In genomic region chr17:79152636-79153035, GRCh38 we compare ENCODE assay signal across 26 cellular contexts.
"Had no signal": no experiment of that assay in that cellular context is flagged by ENCODE, and none has a peak within 500 bp of the region (broad histone marks: within the 10 kb centered on the region; RNA-seq: fewer than 3 reads in every experiment).

No MANE protein-coding gene starts in this region.

- H3K4me3 ChIP-seq: coronary artery, dorsolateral prefrontal cortex, gastroesophageal sphincter, hepatocyte, ovary, skin epidermis, thoracic aorta, uterus had no signal

- ATAC-seq: activated CD4-positive, CD25-positive, alpha-beta regulatory T cell treated with anti-CD3 and anti-CD28 coated beads, Interleukin-2, amount 50 U/mL, for 24 hours; gastroesophageal sphincter; left cardiac atrium; left ventricle myocardium superior; sciatic nerve had no signal

- H3K4me1 ChIP-seq: gastroesophageal sphincter, uterus had no signal

- H3K4me2 ChIP-seq: hepatocyte had no signal

- H3K79me2 ChIP-seq: hepatocyte had no signal

- FAIRE-seq: astrocyte, keratinocyte had no signal

- DNase-seq: activated CD4-positive, alpha-beta memory T cell treated with anti-CD3 and anti-CD28 coated beads for 36 hours; activated CD4-positive, alpha-beta T cell treated with anti-CD3 and anti-CD28 coated beads, Interleukin-2, amount 10 ng/mL, durations not matched to agents 24 days and 14 days; activated CD8-positive, alpha-beta memory T cell treated with anti-CD3 and anti-CD28 coated beads, Interleukin-2, amount 50 U/mL, for 4 hours; activated effector memory CD4-positive, alpha-beta T cell treated with anti-CD3 and anti-CD28 coated beads, Interleukin-2, amount 50 U/mL, for 16 hours; activated naive CD4-positive, alpha-beta T cell treated with anti-CD3 and anti-CD28 coated beads for 36 hours; activated naive CD8-positive, alpha-beta T cell treated with anti-CD3 and anti-CD28 coated beads, Interleukin-2, amount 10 ng/mL, durations not matched to agents 7 days and 5 days; activated T-cell treated with anti-CD3 and anti-CD28 coated beads, Interleukin-2, amount 50 U/mL, for 1 hour; brain microvascular endothelial cell; dorsolateral prefrontal cortex; effector memory CD4-positive, alpha-beta T cell; erythroblast; left cardiac atrium; left ventricle myocardium superior; ovary; stimulated activated CD4-positive, alpha-beta T cell treated with anti-CD3 and anti-CD28 coated beads, Interleukin-12 subunit alpha, Interleukin-12 subunit beta, amount 100 ng/mL, for 4 hours; stimulated activated CD4-positive, alpha-beta T cell treated with anti-CD3 and anti-CD28 coated beads, Interleukin-4, amount 100 ng/mL, for 1 hour; uterus had no signal

- H3K27me3 ChIP-seq: brain microvascular endothelial cell, hepatocyte, ovary, uterus had no signal

- H3K27ac ChIP-seq: brain microvascular endothelial cell, coronary artery, gastroesophageal sphincter, hepatocyte, ovary, skin epidermis, thoracic aorta, uterus had no signal

- H2AFZ ChIP-seq: hepatocyte had no signal

- H3K9me3 ChIP-seq: gastroesophageal sphincter, ovary, thoracic aorta, uterus had no signal

- H3K36me3 ChIP-seq: brain microvascular endothelial cell, gastroesophageal sphincter, ovary, thoracic aorta, uterus had no signal
